In the genomic region with DNA sequence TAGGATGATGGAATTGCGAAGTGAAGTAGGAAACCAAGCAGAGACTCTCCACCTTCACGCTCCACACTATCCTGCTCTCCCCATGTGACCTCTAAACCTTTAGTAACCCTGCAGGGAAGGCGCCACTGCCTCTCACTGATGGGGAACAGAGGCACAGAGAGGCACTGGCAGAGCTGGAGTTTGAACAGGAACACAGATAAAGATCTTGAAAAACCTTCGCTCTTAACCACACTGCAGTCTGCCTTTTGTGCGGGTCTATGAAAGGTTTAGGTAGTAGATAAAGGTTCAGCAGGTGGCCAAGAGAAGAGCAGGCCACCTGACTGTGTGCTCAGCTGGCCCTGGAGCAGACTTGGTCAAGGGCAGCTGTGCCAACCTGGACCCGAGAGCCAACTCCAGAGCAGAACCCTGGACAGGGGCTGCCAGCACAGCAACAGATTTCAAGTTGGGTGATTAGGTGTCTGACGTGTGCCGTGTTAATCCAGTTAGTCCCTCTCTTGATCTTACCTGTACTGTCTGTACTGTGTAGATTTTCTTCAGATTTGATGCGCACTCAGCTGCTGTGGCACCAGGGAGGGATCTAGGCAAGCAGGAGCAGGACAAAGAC, we compare ENCODE assay signal across 19 cellular contexts. TPM values are rescaled to one million over a fixed set of nuclear protein-coding genes. Genes with fewer than 3 reads are reported as not detected.
DNase-seq lines count a peak whose midpoint lies in the region; ATAC-seq and TF ChIP-seq lines count a peak whose summit lies in the region.
"Had no signal": no experiment of that assay in that cellular context is flagged by ENCODE, and none has a peak within 500 bp of the region (broad histone marks: within the 10 kb centered on the region; RNA-seq: fewer than 3 reads in every experiment).

No MANE protein-coding gene starts in this region.

- TF ChIP-seq POLR2A in body of pancreas (IDR thresholded peaks at IDR 0.05): no peak

- peak overlapping the region; percentile 51 to 79 for H3K27ac Mint-ChIP-seq in natural killer cell
- peak overlapping the region in 1 of 2 donors; percentile 92 for H3K27ac Mint-ChIP-seq in natural killer cell treated with Interleukin-12 subunit alpha and Interleukin-12 subunit beta and Interleukin-15 and Interleukin-18, amount 100 ng/mL, for 72 hours
- H3K27ac Mint-ChIP-seq: B cell, IgD-negative memory B cell had no signal

- no peak overlapping the region for H3K4me3 ChIP-seq in body of pancreas
- H3K4me3 ChIP-seq: sigmoid colon had no signal

- no peaks in the 10 kb centered on the region for H3K36me3 ChIP-seq in body of pancreas (replicated peaks in 1 of 2; ENCODE audit: insufficient read depth in 1 of 2, low read depth in 2 of 2)

- H3K27me3 ChIP-seq in body of pancreas: no peaks in the 10 kb centered on the region
- H3K27me3 ChIP-seq: sigmoid colon had no signal

- H3K9me3 ChIP-seq in body of pancreas: no peaks in the 10 kb centered on the region
- H3K9me3 ChIP-seq: sigmoid colon had no signal

- ATAC-seq in natural killer cell (no peak), body of pancreas (peak; percentile 23), GM21390 (IDR thresholded peaks at IDR 0.05; ENCODE audit: unreplicated experiment) (no peak), GM21723 (IDR thresholded peaks at IDR 0.05; ENCODE audit: unreplicated experiment) (no peak)
- ATAC-seq in natural killer cell treated with Interleukin-12 subunit alpha and Interleukin-12 subunit beta and Interleukin-15 and Interleukin-18, amount 100 ng/mL, for 72 hours: no peak

- peaks cover 42% of the 10 kb centered on the region for H3K4me1 ChIP-seq in body of pancreas

- TF ChIP-seq CTCF in natural killer cell (IDR thresholded peaks at IDR 0.05): no peak
- no peak for TF ChIP-seq CTCF in body of pancreas (IDR thresholded peaks at IDR 0.05)

- no peaks in the 10 kb centered on the region for H3K27me3 Mint-ChIP-seq in natural killer cell (ENCODE audit: low read depth in 2 of 2)
- no peaks in the 10 kb centered on the region for H3K27me3 Mint-ChIP-seq in natural killer cell treated with Interleukin-12 subunit alpha and Interleukin-12 subunit beta and Interleukin-15 and Interleukin-18, amount 100 ng/mL, for 72 hours
- H3K27me3 Mint-ChIP-seq: B cell, IgD-negative memory B cell had no signal

- DNase-seq in natural killer cell: no peak
- no peak for DNase-seq in natural killer cell treated with Interleukin-12 subunit alpha and Interleukin-12 subunit beta and Interleukin-15 and Interleukin-18, amount 100 ng/mL, for 72 hours (ENCODE audit: low spot score)
- peak; percentile 8 for DNase-seq in NCI-H345 treated with DMSO at 0.1 percent for 48 hours (lab: John Stamatoyannopoulos, UW; ENCODE audit: unreplicated experiment)
- DNase-seq in body of pancreas: peak; percentile 33 to 60 (median 40)
- no peak for DNase-seq in NCI-H2171 treated with DMSO at 0.1 percent for 48 hours (lab: John Stamatoyannopoulos, UW)
- DNase-seq: activated CD4-positive, alpha-beta T cell treated with anti-CD3 and anti-CD28 coated beads for 48 hours; aorta; DMS 273 treated with DMSO at 0.1 percent for 48 hours; foreskin fibroblast; hypothalamus; NCI-H1048; nucleus accumbens; SIG-M5; sigmoid colon; T-helper 9 cell had no signal

- no peaks in the 10 kb centered on the region for H3K36me3 Mint-ChIP-seq in natural killer cell
- H3K36me3 Mint-ChIP-seq in natural killer cell treated with Interleukin-12 subunit alpha and Interleukin-12 subunit beta and Interleukin-15 and Interleukin-18, amount 100 ng/mL, for 72 hours: no peaks in the 10 kb centered on the region
- H3K36me3 Mint-ChIP-seq: IgD-negative memory B cell had no signal

- intact Hi-C loops in natural killer cell (cut with micrococcal nuclease) (loop anchor here (5.0 to 10.0 kb wide), 2 partner anchors 1112 to 1135 kb away; partner anchors contain the start of gene SHQ1), body of pancreas (cut with DNase I) (no loop called here)

- peaks cover 65 to 74% of the 10 kb centered on the region in 2 donors for H3K4me1 Mint-ChIP-seq in natural killer cell
- peaks cover 54 to 60% of the 10 kb centered on the region in 2 donors for H3K4me1 Mint-ChIP-seq in natural killer cell treated with Interleukin-12 subunit alpha and Interleukin-12 subunit beta and Interleukin-15 and Interleukin-18, amount 100 ng/mL, for 72 hours (ENCODE audit: low read depth in 2 of 2)
- H3K4me1 Mint-ChIP-seq: B cell had no signal

- peak overlapping the region; percentile 12 to 73 (median 20) for H3K27ac ChIP-seq in body of pancreas
- H3K27ac ChIP-seq: sigmoid colon had no signal

- H3K9me3 Mint-ChIP-seq in natural killer cell: no peaks in the 10 kb centered on the region
- H3K9me3 Mint-ChIP-seq in natural killer cell treated with Interleukin-12 subunit alpha and Interleukin-12 subunit beta and Interleukin-15 and Interleukin-18, amount 100 ng/mL, for 72 hours: no peaks in the 10 kb centered on the region
- H3K9me3 Mint-ChIP-seq: IgD-negative memory B cell had no signal

- no peak overlapping the region for H3K4me3 Mint-ChIP-seq in natural killer cell
- H3K4me3 Mint-ChIP-seq in natural killer cell treated with Interleukin-12 subunit alpha and Interleukin-12 subunit beta and Interleukin-15 and Interleukin-18, amount 100 ng/mL, for 72 hours: no peak overlapping the region
- H3K4me3 Mint-ChIP-seq: B cell, IgD-negative memory B cell had no signal

- WGBS in body of pancreas, 2 donors: 50 to 54% methylated on average over 9 of the region's 9 CpGs

RNA-seq across cellular contexts. Expression of gene EIF4E3, which starts 15.2 kb away (rescaled TPM):
- 10 to 100 TPM; 44.9 to 52.2 (median 46.7) TPM for total RNA-seq in natural killer cell
- total RNA-seq in natural killer cell treated with Interleukin-12 subunit alpha and Interleukin-12 subunit beta and Interleukin-15 and Interleukin-18, amount 100 ng/mL, for 72 hours: 10 to 100 TPM; 20.4 to 24.0 TPM
- total RNA-seq in body of pancreas: 1 to 10 TPM; 8.2 to 9.6 TPM

RNA-seq across cellular contexts. Expression of gene GPR27, which starts 43.6 kb away (rescaled TPM):
- total RNA-seq in natural killer cell (1 to 10 TPM in 1 of 3 donors, under 1 TPM in 1, not detected in 1; 0.14 to 2.8 TPM), body of pancreas (1 to 10 TPM in 1 of 2 donors, under 1 TPM in 1; 0.33 to 2.3 TPM)
- 1 to 10 TPM in 1 of 2 donors, not detected in 1; 4.5 TPM for total RNA-seq in natural killer cell treated with Interleukin-12 subunit alpha and Interleukin-12 subunit beta and Interleukin-15 and Interleukin-18, amount 100 ng/mL, for 72 hours
- total RNA-seq: B cell had no signal

Comparison
In these comparisons a context has a peak if more than half of its experiments do, and no peak if none do; other contexts are left out.
1. DNase-seq: peak in NCI-H345 treated with DMSO at 0.1 percent for 48 hours (single experiment) and body of pancreas (4 of 4); none in natural killer cell (single experiment), natural killer cell treated with Interleukin-12 subunit alpha and Interleukin-12 subunit beta and Interleukin-15 and Interleukin-18, amount 100 ng/mL, for 72 hours (single experiment) and NCI-H2171 treated with DMSO at 0.1 percent for 48 hours (single experiment).